ENCODE assay signal across 2 cellular contexts in the genomic region with DNA sequence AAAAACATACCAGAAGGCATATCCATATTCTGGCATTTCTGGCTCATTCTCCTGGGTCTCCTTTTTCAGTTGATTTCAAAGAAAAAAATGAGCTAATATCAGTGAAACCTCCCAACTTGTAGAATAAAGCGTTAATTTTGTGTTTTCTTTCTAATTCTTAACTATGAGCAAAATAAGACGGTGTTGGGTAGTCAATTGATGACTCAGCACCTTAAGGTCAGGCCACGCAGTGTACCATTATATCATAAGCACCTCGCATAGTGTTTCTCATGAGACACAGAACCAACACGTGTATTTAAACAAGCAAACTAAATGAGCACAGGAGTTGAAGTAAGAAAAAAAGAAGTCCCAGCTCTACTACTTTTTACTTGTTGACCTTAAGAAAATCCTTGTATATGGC.
TF ChIP-seq lines count a peak whose summit lies in the region.

No MANE protein-coding gene starts in this region.

TF ChIP-seq in HepG2, 621 proteins besides CTCF, POLR2A, EP300 and RAD21:
- no peak for TF ChIP-seq SKI (IDR thresholded peaks at IDR 0.05; ENCODE audit: partially characterized antibody)
- TF ChIP-seq AGO2 (optimal IDR thresholded peaks at IDR 0.05; ENCODE audit: low read depth, low read length), result no peak
- TF ChIP-seq MAFK (conservative IDR thresholded peaks at IDR 0.05 in 1 of 2, IDR thresholded peaks at IDR 0.05 in 1 of 2; ENCODE audit: low read length in 2 of 2), result peak; percentile 80 to 93
- peak; percentile 86 for TF ChIP-seq MAFF (IDR thresholded peaks at IDR 0.05; ENCODE audit: low read depth, low read length)
- TF ChIP-seq RARG (CRISPR knock-in tag; IDR thresholded peaks at IDR 0.05; ENCODE audit: low read depth), result no peak
- TF ChIP-seq, protein P1, sequence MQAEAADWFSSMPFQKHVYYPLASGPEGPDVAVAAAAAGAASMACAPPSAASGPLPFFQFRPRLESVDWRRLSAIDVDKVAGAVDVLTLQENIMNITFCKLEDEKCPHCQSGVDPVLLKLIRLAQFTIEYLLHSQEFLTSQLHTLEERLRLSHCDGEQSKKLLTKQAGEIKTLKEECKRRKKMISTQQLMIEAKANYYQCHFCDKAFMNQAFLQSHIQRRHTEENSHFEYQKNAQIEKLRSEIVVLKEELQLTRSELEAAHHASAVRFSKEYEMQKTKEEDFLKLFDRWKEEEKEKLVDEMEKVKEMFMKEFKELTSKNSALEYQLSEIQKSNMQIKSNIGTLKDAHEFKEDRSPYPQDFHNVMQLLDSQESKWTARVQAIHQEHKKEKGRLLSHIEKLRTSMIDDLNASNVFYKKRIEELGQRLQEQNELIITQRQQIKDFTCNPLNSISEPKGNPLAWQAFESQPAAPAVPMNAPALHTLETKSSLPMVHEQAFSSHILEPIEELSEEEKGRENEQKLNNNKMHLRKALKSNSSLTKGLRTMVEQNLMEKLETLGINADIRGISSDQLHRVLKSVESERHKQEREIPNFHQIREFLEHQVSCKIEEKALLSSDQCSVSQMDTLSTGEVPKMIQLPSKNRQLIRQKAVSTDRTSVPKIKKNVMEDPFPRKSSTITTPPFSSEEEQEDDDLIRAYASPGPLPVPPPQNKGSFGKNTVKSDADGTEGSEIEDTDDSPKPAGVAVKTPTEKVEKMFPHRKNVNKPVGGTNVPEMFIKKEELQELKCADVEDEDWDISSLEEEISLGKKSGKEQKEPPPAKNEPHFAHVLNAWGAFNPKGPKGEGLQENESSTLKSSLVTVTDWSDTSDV (CRISPR knock-in tag; IDR thresholded peaks at IDR 0.05), result no peak
- TF ChIP-seq, protein P2, sequence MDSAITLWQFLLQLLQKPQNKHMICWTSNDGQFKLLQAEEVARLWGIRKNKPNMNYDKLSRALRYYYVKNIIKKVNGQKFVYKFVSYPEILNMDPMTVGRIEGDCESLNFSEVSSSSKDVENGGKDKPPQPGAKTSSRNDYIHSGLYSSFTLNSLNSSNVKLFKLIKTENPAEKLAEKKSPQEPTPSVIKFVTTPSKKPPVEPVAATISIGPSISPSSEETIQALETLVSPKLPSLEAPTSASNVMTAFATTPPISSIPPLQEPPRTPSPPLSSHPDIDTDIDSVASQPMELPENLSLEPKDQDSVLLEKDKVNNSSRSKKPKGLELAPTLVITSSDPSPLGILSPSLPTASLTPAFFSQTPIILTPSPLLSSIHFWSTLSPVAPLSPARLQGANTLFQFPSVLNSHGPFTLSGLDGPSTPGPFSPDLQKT (CRISPR knock-in tag; IDR thresholded peaks at IDR 0.05; ENCODE audit: borderline replicate concordance), result no peak
TF ChIP-seq in HepG2: peak in this region for 2.

TF ChIP-seq in K562, 482 proteins besides CTCF, POLR2A, EP300 and RAD21:
- TF ChIP-seq ZNF316 (IDR thresholded peaks at IDR 0.05) (peak; percentile 63), NELFE (IDR thresholded peaks at IDR 0.05; ENCODE audit: insufficient read depth, insufficient read length) (no peak), MAFF (IDR thresholded peaks at IDR 0.05; ENCODE audit: low read length) (peak; percentile 68), C11orf30 (IDR thresholded peaks at IDR 0.05; ENCODE audit: low read depth) (peak; percentile 62), CHCHD3 (CRISPR knock-in tag; IDR thresholded peaks at IDR 0.05) (no peak), FIP1L1 (IDR thresholded peaks at IDR 0.05; ENCODE audit: low read depth, low read length, poor library complexity, severe bottlenecking) (no peak), MAFK (IDR thresholded peaks at IDR 0.05; ENCODE audit: low read length) (peak; percentile 73), MAFG (tag; conservative IDR thresholded peaks at IDR 0.05) (peak; percentile 61), CEBPB (tag; IDR thresholded peaks at IDR 0.05) (no peak)
